ENCODE assay signal across 8 cellular contexts in the genomic region with DNA sequence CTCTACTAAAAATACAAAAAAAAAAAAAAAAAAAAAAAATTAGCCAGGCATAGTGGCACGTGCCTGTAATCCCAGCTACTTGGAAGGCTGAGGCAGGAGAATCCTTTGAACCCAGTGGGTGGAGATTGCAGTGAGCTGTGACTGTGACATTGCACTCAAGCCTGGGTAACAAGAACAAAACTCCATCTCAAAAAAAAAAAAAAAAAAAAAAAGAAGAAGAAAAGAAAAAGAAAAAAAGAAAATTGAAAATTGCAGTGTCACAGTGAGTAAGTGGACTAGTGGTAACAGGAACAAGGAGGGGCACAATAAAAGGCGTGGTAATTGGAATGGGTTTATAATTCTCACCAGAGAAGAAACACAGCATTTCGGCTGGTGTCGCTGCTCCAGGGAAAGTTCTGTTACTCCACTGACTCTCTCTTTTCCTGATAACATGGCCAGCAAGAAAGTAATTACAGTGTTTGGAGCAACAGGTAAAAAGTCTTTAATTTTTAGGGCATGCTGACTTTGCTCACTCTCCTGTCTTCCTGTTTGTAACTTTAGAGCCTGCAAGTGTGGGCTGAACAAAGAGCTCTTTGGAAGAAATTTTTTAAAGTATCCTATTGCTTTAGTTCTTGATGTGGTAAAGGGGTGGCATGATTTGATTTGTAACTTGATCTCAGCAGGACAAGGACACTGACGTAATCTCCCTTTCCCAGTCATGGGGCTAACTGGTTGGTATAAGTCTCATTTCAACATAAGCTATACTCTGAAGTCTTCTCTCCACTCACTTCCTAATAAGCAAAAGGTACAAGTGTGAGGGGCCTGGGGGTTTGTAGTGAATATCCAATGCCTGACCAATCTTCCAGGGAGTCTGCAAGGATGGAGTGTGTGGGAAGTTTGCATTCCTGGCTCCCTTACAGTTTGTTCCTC. TPM values are rescaled to one million over a fixed set of nuclear protein-coding genes. Genes with fewer than 3 reads are reported as not detected.
DNase-seq lines count a peak whose midpoint lies in the region; ATAC-seq, FAIRE-seq and TF ChIP-seq lines count a peak whose summit lies in the region.

No MANE protein-coding gene starts in this region.

- peak overlapping the region in 1 of 7 donors; percentile 89 for H3K27ac Mint-ChIP-seq in CD14-positive monocyte
- no peak overlapping the region for H3K27ac Mint-ChIP-seq in activated CD4-positive, alpha-beta memory T cell treated with anti-CD3 and anti-CD28 coated beads, Interleukin-2, amount 10 ng/mL, durations not matched to agents 7 days and 5 days

- peak; percentile 51 for DNase-seq in CD14-positive monocyte (ENCODE audit: low spot score)
- DNase-seq in K562 (ENCODE audit: extremely low read depth in 1 of 4, low spot score in 3 of 4), result peak; percentile 30 to 53 (median 38)
- DNase-seq in mesendoderm, result peak; percentile 40
- no peak for DNase-seq in activated CD4-positive, alpha-beta memory T cell treated with anti-CD3 and anti-CD28 coated beads, Interleukin-2, amount 10 ng/mL, durations not matched to agents 7 days and 5 days

- peak overlapping the region; percentile 23 for H3K4me3 ChIP-seq in Loucy (ENCODE audit: low read length, poor library complexity, severe bottlenecking)
- H3K4me3 ChIP-seq in K562, result no peak overlapping the region
- H3K4me3 ChIP-seq in mesendoderm (ENCODE audit: low read length), result no peak overlapping the region

- H3K79me2 ChIP-seq in Loucy (ENCODE audit: insufficient read depth, low read length) (no peaks in the 10 kb centered on the region), K562 (ENCODE audit: control insufficient read depth, insufficient read depth, low read length) (no peaks in the 10 kb centered on the region), mesendoderm (ENCODE audit: control insufficient read depth, insufficient read depth, low read length) (no peaks in the 10 kb centered on the region)

- no peaks in the 10 kb centered on the region for H3K36me3 Mint-ChIP-seq in CD14-positive monocyte
- no peaks in the 10 kb centered on the region for H3K36me3 Mint-ChIP-seq in activated CD4-positive, alpha-beta memory T cell treated with anti-CD3 and anti-CD28 coated beads, Interleukin-2, amount 10 ng/mL, durations not matched to agents 7 days and 5 days (ENCODE audit: low read depth)

- no peaks in the 10 kb centered on the region for H3K79me1 ChIP-seq in mesendoderm (ENCODE audit: low read length)

- H3K27ac ChIP-seq in K562 (ENCODE audit: extremely low read depth, low read depth, low read length) (peak overlapping the region; percentile 57; the same call in 2 of the 3 replicates), mesendoderm (ENCODE audit: low read depth, low read length) (no peak overlapping the region)

- peak overlapping the region; percentile 18 for H3K56ac ChIP-seq in mesendoderm (ENCODE audit: low read length)

- no peak for TF ChIP-seq POLR2A in K562 (conservative IDR thresholded peaks at IDR 0.05)

- H2BK15ac ChIP-seq in mesendoderm (replicated peaks; ENCODE audit: low read depth), result no peak overlapping the region

- H3K9me2 ChIP-seq in Loucy (replicated peaks; ENCODE audit: low read depth, low read length), result no peaks in the 10 kb centered on the region

- H4K8ac ChIP-seq in mesendoderm (ENCODE audit: low read depth, low read length), result no peak overlapping the region

- no peak overlapping the region for H3K4ac ChIP-seq in mesendoderm (ENCODE audit: low read depth, low read length)

- no peak for TF ChIP-seq CTCF in CD14-positive monocyte (IDR thresholded peaks at IDR 0.05)
- TF ChIP-seq CTCF in Loucy (conservative IDR thresholded peaks at IDR 0.05; ENCODE audit: low read length), result no peak
- 0 out of 6 replicates have a peak, but pooled peaks of 1 of the 3 experiments have one; percentile 1 for TF ChIP-seq CTCF in K562 (IDR thresholded peaks at IDR 0.05 in 2 of 3, conservative IDR thresholded peaks at IDR 0.05 in 1 of 3; ENCODE audit: insufficient read depth in 2 of 3, low read depth in 1 of 3, low read length in 3 of 3)

- POLR2A ChIA-PET in K562 (lab: Yijun Ruan, JAX), result interaction anchor here (0.7 to 2.4 kb wide), 5 partner anchors 12 to 284 kb away, joined by 3 to 13 read pairs (median 3); a partner anchor contains a TSS
- POLR2A ChIA-PET in activated CD4-positive, alpha-beta memory T cell treated with anti-CD3 and anti-CD28 coated beads, Interleukin-2, amount 10 ng/mL, durations not matched to agents 7 days and 5 days (lab: Charles Lee), result interaction anchor here (0.7 to 1.7 kb wide), 2 partner anchors 47 to 824 kb away, joined by 3 read pairs; a partner anchor contains a TSS

- no peaks in the 10 kb centered on the region for H3K9me1 ChIP-seq in K562 (ENCODE audit: control insufficient read depth, insufficient read depth, low read length)

- H3K4me1 ChIP-seq in Loucy (ENCODE audit: insufficient read depth, low read length, poor library complexity, severe bottlenecking), result peaks cover 10% of the 10 kb centered on the region
- H3K4me1 ChIP-seq in K562 (replicated peaks in 1 of 2; ENCODE audit: control insufficient read depth in 2 of 2, insufficient read depth in 2 of 2, low read length in 2 of 2), result peaks cover 3 to 10% of the 10 kb centered on the region in 2 experiments; a peak in 2 of 5 replicates
- H3K4me1 ChIP-seq in mesendoderm (ENCODE audit: control insufficient read depth, low read depth, low read length), result peaks cover 3% of the 10 kb centered on the region

- H2AK5ac ChIP-seq in mesendoderm (ENCODE audit: low read length), result no peak overlapping the region

- no peaks in the 10 kb centered on the region for H3F3A ChIP-seq in Loucy (ENCODE audit: low read depth)

- H2AFZ ChIP-seq in Loucy (ENCODE audit: low read length) (peak overlapping the region; percentile 49), K562 (ENCODE audit: low read depth, low read length) (peak overlapping the region; percentile 75)

- no peak overlapping the region for H3K23ac ChIP-seq in mesendoderm (ENCODE audit: low read length)

- H3K36me3 ChIP-seq in Loucy (ENCODE audit: insufficient read depth, low read length), result no peaks in the 10 kb centered on the region
- H3K36me3 ChIP-seq in K562 (ENCODE audit: control insufficient read depth, insufficient read depth, low read length), result no peaks in the 10 kb centered on the region
- no peaks in the 10 kb centered on the region for H3K36me3 ChIP-seq in mesendoderm (ENCODE audit: control insufficient read depth, insufficient read depth, low read length)

- peak; percentile 23 for FAIRE-seq in K562 (lab: Jason Lieb, UNC)

- no peaks in the 10 kb centered on the region for H4K20me1 ChIP-seq in Loucy (ENCODE audit: insufficient read depth, low read length, poor library complexity, severe bottlenecking)
- no peaks in the 10 kb centered on the region for H4K20me1 ChIP-seq in K562 (replicated peaks; ENCODE audit: control insufficient read depth, insufficient read depth, low read length)

- H3K9me3 ChIP-seq in Loucy (ENCODE audit: insufficient read depth, low read depth, low read length), result no peaks in the 10 kb centered on the region
- 0 out of 2 replicates have a peak, but pooled peaks cover 2% of the 10 kb centered on the region for H3K9me3 ChIP-seq in K562 (replicated peaks; ENCODE audit: control insufficient read depth, insufficient read depth, low read depth, low read length)

- peaks cover 0 to 6% (median 0%) of the 10 kb centered on the region in 7 donors for H3K9me3 Mint-ChIP-seq in CD14-positive monocyte
- H3K9me3 Mint-ChIP-seq in activated CD4-positive, alpha-beta memory T cell treated with anti-CD3 and anti-CD28 coated beads, Interleukin-2, amount 10 ng/mL, durations not matched to agents 7 days and 5 days, result no peaks in the 10 kb centered on the region

- WGBS in K562 (ENCODE audit: insufficient coverage, low coverage, missing lambda C conversion rate), result 13% methylated on average over 5 of the region's 5 CpGs
- no CpG with 5 or more reads among the region's 5 CpGs for WGBS in mesendoderm (ENCODE audit: extremely low coverage, insufficient coverage, low lambda C conversion rate)

- peak overlapping the region in 1 of 2 donors; percentile 40 for H3K4me3 Mint-ChIP-seq in CD14-positive monocyte
- H3K4me3 Mint-ChIP-seq in activated CD4-positive, alpha-beta memory T cell treated with anti-CD3 and anti-CD28 coated beads, Interleukin-2, amount 10 ng/mL, durations not matched to agents 7 days and 5 days, result no peak overlapping the region

- CTCF ChIA-PET in K562 (lab: Yijun Ruan, JAX; ENCODE audit: low intra/inter-chr PET ratio), result interaction anchor here (0.5 kb wide), 1 partner anchor 580 kb away, joined by 3 read pairs; no protein-coding TSS in a partner anchor
- CTCF ChIA-PET in activated CD4-positive, alpha-beta memory T cell treated with anti-CD3 and anti-CD28 coated beads, Interleukin-2, amount 10 ng/mL, durations not matched to agents 7 days and 5 days (lab: Charles Lee), result interaction anchor here (5.8 kb wide), 1 partner anchor 16 kb away, joined by 33 read pairs; no protein-coding TSS in a partner anchor

- no peak overlapping the region for H4K5ac ChIP-seq in mesendoderm (ENCODE audit: low read length)

- H3K9ac ChIP-seq in Loucy (ENCODE audit: low read depth, low read length, poor library complexity, severe bottlenecking), result peak overlapping the region; percentile 27
- H3K9ac ChIP-seq in K562 (ENCODE audit: insufficient read depth in 1 of 2, low read depth in 2 of 2, low read length in 2 of 2), result peak overlapping the region in 1 of 2 experiments; percentile 9; a peak in 1 of 4 replicates
- no peak overlapping the region for H3K9ac ChIP-seq in mesendoderm (ENCODE audit: low read length)

- no peak for TF ChIP-seq RAD21 in K562 (CRISPR knock-in tag; conservative IDR thresholded peaks at IDR 0.05 in 1 of 2, IDR thresholded peaks at IDR 0.05 in 1 of 2)

- H3K27me3 Mint-ChIP-seq in CD14-positive monocyte (ENCODE audit: low read depth in 3 of 3), result peaks cover 0 to 1% (median 0%) of the 10 kb centered on the region in 3 donors
- H3K27me3 Mint-ChIP-seq in activated CD4-positive, alpha-beta memory T cell treated with anti-CD3 and anti-CD28 coated beads, Interleukin-2, amount 10 ng/mL, durations not matched to agents 7 days and 5 days, result peaks cover 9% of the 10 kb centered on the region

- in situ Hi-C loops in K562 (cut with MboI), result no loop called here

- BruUV-seq in K562 (replicated peaks; lab: Mats Ljungman, UMichigan), result TSS peak; percentile 87

- peak; percentile 85 for ATAC-seq in K562
- ATAC-seq in GM21515 (IDR thresholded peaks at IDR 0.05; ENCODE audit: unreplicated experiment), result no peak
- ATAC-seq in GM21723 (IDR thresholded peaks at IDR 0.05; ENCODE audit: unreplicated experiment), result no peak
- ATAC-seq in HG02588 (IDR thresholded peaks at IDR 0.05; ENCODE audit: unreplicated experiment), result no peak

- no peak overlapping the region for H2BK5ac ChIP-seq in mesendoderm (ENCODE audit: low read length)

- H3K27me3 ChIP-seq in Loucy (ENCODE audit: insufficient read depth, low read length, poor library complexity, severe bottlenecking), result no peaks in the 10 kb centered on the region
- no peaks in the 10 kb centered on the region for H3K27me3 ChIP-seq in K562 (ENCODE audit: control insufficient read depth in 2 of 2, insufficient read depth in 2 of 2, low read length in 2 of 2)
- H3K27me3 ChIP-seq in mesendoderm (ENCODE audit: insufficient read depth, low read length, poor library complexity), result no peaks in the 10 kb centered on the region

- intact Hi-C loops in CD14-positive monocyte (cut with micrococcal nuclease) (no loop called here), K562 (cut with micrococcal nuclease) (no loop called here)

- H3K4me2 ChIP-seq in Loucy (ENCODE audit: low read depth, low read length, poor library complexity, severe bottlenecking) (peak overlapping the region; percentile 58), K562 (ENCODE audit: insufficient read depth, low read length) (peak overlapping the region; percentile 32), mesendoderm (ENCODE audit: low read length) (no peak overlapping the region)

- TF ChIP-seq EP300 in K562 (IDR thresholded peaks at IDR 0.05; ENCODE audit: low read length), result no peak

- no peak overlapping the region for H2BK120ac ChIP-seq in mesendoderm (ENCODE audit: low read depth, low read length)

- no peak overlapping the region for H3K18ac ChIP-seq in mesendoderm (ENCODE audit: low read length)

- H3K4me1 Mint-ChIP-seq in CD14-positive monocyte, result peaks cover 9% of the 10 kb centered on the region
- H3K4me1 Mint-ChIP-seq in activated CD4-positive, alpha-beta memory T cell treated with anti-CD3 and anti-CD28 coated beads, Interleukin-2, amount 10 ng/mL, durations not matched to agents 7 days and 5 days, result peaks cover 2% of the 10 kb centered on the region

RNA-seq across cellular contexts. Expression of a gene that starts 22.0 kb away (rescaled TPM):
- polyA plus RNA-seq in CD14-positive monocyte, result 100 to 1,000 TPM in 1 of 2 donors, 10 to 100 TPM in 1; 99.9 to 121 TPM
- 267 and 677 TPM in 2 replicates for total RNA-seq in K562 (2011; cell fraction: chromatin; rRNA removed; ENCODE audit: low replicate concordance)
- total RNA-seq in K562 (2011; cell fraction: nucleolus; rRNA removed), result 155 and 196 TPM in 2 replicates
- 358 and 568 TPM in 2 replicates for total RNA-seq in K562 (2011; cell fraction: nucleoplasm; rRNA removed)
- 345 and 451 TPM in 2 replicates for total RNA-seq in K562 (2014; rRNA removed)
- 278 and 286 TPM in 2 replicates for total RNA-seq in K562 (2014; rRNA removed; fragmentation: Illumina TruSeq; extraction: Trizol)
- total RNA-seq in K562 (2015; rRNA removed; fragmentation: Illumina TruSeq; extraction: Trizol), result 385 and 411 TPM in 2 replicates
- total RNA-seq in K562 (2021), result 244 and 254 TPM in 2 replicates
- polyA plus RNA-seq in K562 (2011; rRNA removed), result 224 and 295 TPM in 2 replicates
- 154 and 160 TPM in 2 replicates for polyA plus RNA-seq in K562 (2011; cell fraction: cytosol; rRNA removed)
- polyA plus RNA-seq in K562 (2011; cell fraction: nucleus; rRNA removed), result 311 and 318 TPM in 2 replicates
- 166 and 283 TPM in 2 replicates for polyA plus RNA-seq in K562 (2012)
- 285 and 300 TPM in 2 replicates for polyA plus RNA-seq in K562 (2014; fragmentation: Illumina TruSeq; extraction: Trizol)
- polyA plus RNA-seq in K562 (2014; fragmentation: Nextera tagmentation; extraction: Ambion mirVana), result 100 to 1,000 TPM; 105 to 132 TPM
- 260 and 286 TPM in 2 replicates for polyA plus RNA-seq in K562 (2014; rRNA removed)
- polyA minus RNA-seq in K562 (2011; rRNA and poly(A)+ RNA removed), result 355 and 364 TPM in 2 replicates
- 218 and 232 TPM in 2 replicates for polyA minus RNA-seq in K562 (2011; cell fraction: cytosol; rRNA and poly(A)+ RNA removed)
- polyA minus RNA-seq in K562 (2011; cell fraction: nucleus; rRNA and poly(A)+ RNA removed), result 402 and 570 TPM in 2 replicates
- 384 TPM for polyA plus RNA-seq in mesendoderm (2013, experiment 1 of 2)
- 371 TPM for polyA plus RNA-seq in mesendoderm (2013, experiment 2 of 2)
- total RNA-seq in activated CD4-positive, alpha-beta memory T cell treated with anti-CD3 and anti-CD28 coated beads, Interleukin-2, amount 10 ng/mL, durations not matched to agents 7 days and 5 days, result 100 to 1,000 TPM; 194 to 195 TPM
